Comparison of ENCODE assay signal across 8 cellular contexts in the genomic region with DNA sequence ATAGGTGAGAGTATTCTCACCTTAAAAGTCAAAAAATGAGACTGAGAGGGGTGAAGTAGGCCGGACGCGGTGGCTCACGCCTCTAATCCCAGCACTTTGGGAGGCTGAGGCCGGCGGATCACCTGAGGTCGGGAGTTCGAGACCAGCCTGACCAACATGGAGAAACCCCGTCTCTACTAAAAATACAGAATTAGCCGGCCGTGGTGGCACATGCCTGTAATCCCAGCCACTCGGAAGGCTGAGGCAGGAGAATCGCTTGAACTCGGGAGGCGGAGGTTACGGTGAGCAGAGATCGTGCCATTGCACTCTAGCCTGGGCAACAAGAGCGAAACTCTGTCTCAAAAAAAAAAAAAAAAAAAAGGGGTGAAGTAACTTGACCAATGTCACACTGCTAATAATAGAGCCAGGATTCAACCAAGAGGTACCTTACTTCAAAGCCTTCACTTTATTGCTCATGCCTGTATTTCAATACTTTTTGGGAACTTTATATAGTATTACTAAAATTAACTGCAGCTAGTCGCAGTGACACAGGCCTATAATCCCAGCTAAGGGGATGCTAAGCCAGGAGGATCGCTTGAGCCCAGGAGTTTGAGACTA. TPM values are rescaled to one million over a fixed set of nuclear protein-coding genes. Genes with fewer than 3 reads are reported as not detected.
DNase-seq lines count a peak whose midpoint lies in the region; ATAC-seq and TF ChIP-seq lines count a peak whose summit lies in the region.
"Not testable (repeated sequence)": the region's sequence is repeated elsewhere in the genome, so short reads cannot be mapped to it uniquely, and the experiment has no call there.

No MANE protein-coding gene starts in this region.

- H3K36me3 Mint-ChIP-seq in activated naive CD4-positive, alpha-beta T cell treated with anti-CD3 and anti-CD28 coated beads, Interleukin-2, amount 50 U/mL, for 24 hours, result not testable (repeated sequence)
- peaks cover 0 to 16% (median 0%) of the 10 kb centered on the region in 5 donors for H3K36me3 Mint-ChIP-seq in naive thymus-derived CD4-positive, alpha-beta T cell

- not testable (repeated sequence) for TF ChIP-seq CTCF in AG04450 (IDR thresholded peaks at IDR 0.05; ENCODE audit: low read depth, low read length); HCT116 (IDR thresholded peaks at IDR 0.05 in 2 of 3, conservative IDR thresholded peaks at IDR 0.05 in 1 of 3; ENCODE audit: borderline replicate concordance in 1 of 3, insufficient read depth in 1 of 3, low read depth in 2 of 3, low read length in 2 of 3); hepatocyte (IDR thresholded peaks at IDR 0.05; ENCODE audit: poor library complexity)

- peak overlapping the region; percentile 83 for H3K4me2 ChIP-seq in HCT116 (ENCODE audit: low read length)
- peak overlapping the region; percentile 78 for H3K4me2 ChIP-seq in hepatocyte

- H3K27ac Mint-ChIP-seq in activated naive CD4-positive, alpha-beta T cell treated with anti-CD3 and anti-CD28 coated beads, Interleukin-2, amount 50 U/mL, for 24 hours, result peak overlapping the region; percentile 27
- H3K27ac Mint-ChIP-seq in naive thymus-derived CD4-positive, alpha-beta T cell, result peak overlapping the region in 8 of 9 donors; percentile 96 to 100 (median 99)

- not testable (repeated sequence) for H4K20me1 ChIP-seq in HCT116 (ENCODE audit: insufficient read depth); hepatocyte (ENCODE audit: insufficient read depth, poor library complexity, severe bottlenecking)

- BruUV-seq in HCT116 (replicated peaks; lab: Mats Ljungman, UMichigan), result not testable (repeated sequence)

- TF ChIP-seq POLR2A in HCT116 (IDR thresholded peaks at IDR 0.05; ENCODE audit: borderline replicate concordance, extremely low read depth, insufficient read depth, insufficient read length), result not testable (repeated sequence)

- CTCF ChIA-PET in AG04450 (lab: Charles Lee), result interaction anchor here (0.9 to 1.2 kb wide), 2 partner anchors 40 to 73 kb away, joined by 6 to 10 read pairs; no protein-coding TSS in a partner anchor
- CTCF ChIA-PET in HCT116 (lab: Charles Lee), result not testable (repeated sequence)
- CTCF ChIA-PET in naive thymus-derived CD4-positive, alpha-beta T cell (lab: Charles Lee), result interaction anchor here (0.6 kb wide), 2 partner anchors 9 to 122 kb away, joined by 4 to 5 read pairs; no protein-coding TSS in a partner anchor

- H3K27ac ChIP-seq in AG04450 (ENCODE audit: low read depth, low read length); HCT116 (ENCODE audit: low read depth, low read length); SJSA1; duodenal mucosa (ENCODE audit: low read depth, low read length): not testable (repeated sequence)
- H3K27ac ChIP-seq in hepatocyte, result peak overlapping the region; percentile 98
- H3K27ac ChIP-seq in naive thymus-derived CD4-positive, alpha-beta T cell (ENCODE audit: low read depth, low read length), result peak overlapping the region; percentile 91
- peak overlapping the region in 7 of 21 experiments; percentile 4 to 98 (median 97) for H3K27ac ChIP-seq in skin epidermis

- TF ChIP-seq RAD21 in HCT116 (IDR thresholded peaks at IDR 0.05; ENCODE audit: low read depth), result not testable (repeated sequence)

- H3K36me3 ChIP-seq in HCT116 (ENCODE audit: control insufficient read depth in 1 of 2, insufficient read depth in 2 of 2, low read length in 2 of 2); SJSA1; duodenal mucosa (ENCODE audit: control insufficient read depth in 1 of 2, insufficient read depth in 2 of 2, low read length in 2 of 2); hepatocyte (replicated peaks; ENCODE audit: insufficient read depth, low read depth); naive thymus-derived CD4-positive, alpha-beta T cell (ENCODE audit: control insufficient read depth in 2 of 3, insufficient read depth in 3 of 3, low read length in 3 of 3): not testable (repeated sequence)

- POLR2A ChIA-PET in AG04450 (lab: Yijun Ruan, JAX), result interaction anchor here (0.7 to 3.2 kb wide), 5 partner anchors 9 to 131 kb away, joined by 3 to 30 read pairs (median 7); a partner anchor contains a TSS
- POLR2A ChIA-PET in HCT116 (lab: Charles Lee), result interaction anchor here (0.7 to 1.0 kb wide), 3 partner anchors 11 to 434 kb away, joined by 3 read pairs; no protein-coding TSS in a partner anchor
- POLR2A ChIA-PET in naive thymus-derived CD4-positive, alpha-beta T cell (lab: Charles Lee), result interaction anchor here (0.6 to 9.6 kb wide), 8 partner anchors 9 to 1300 kb away, joined by 3 to 148 read pairs (median 4); a partner anchor contains a TSS

- peak overlapping the region; percentile 93 for H3K9ac ChIP-seq in HCT116 (ENCODE audit: low read length)
- peak overlapping the region; percentile 97 to 100 for H3K9ac ChIP-seq in duodenal mucosa (ENCODE audit: low read depth in 1 of 2, low read length in 2 of 2)

- not testable (repeated sequence) for H3K9me3 Mint-ChIP-seq in activated naive CD4-positive, alpha-beta T cell treated with anti-CD3 and anti-CD28 coated beads, Interleukin-2, amount 50 U/mL, for 24 hours; naive thymus-derived CD4-positive, alpha-beta T cell

- RAD21 ChIA-PET in HCT116 (lab: Charles Lee; ENCODE audit: low non-redundant PET in 1 of 2, low total read pairs in 2 of 2, uncharacterized antibody in 2 of 2, unreplicated experiment in 2 of 2), result not testable (repeated sequence)

- H3K4me3 Mint-ChIP-seq in activated naive CD4-positive, alpha-beta T cell treated with anti-CD3 and anti-CD28 coated beads, Interleukin-2, amount 50 U/mL, for 24 hours, result peak overlapping the region; percentile 98
- peak overlapping the region; percentile 93 to 100 (median 100) for H3K4me3 Mint-ChIP-seq in naive thymus-derived CD4-positive, alpha-beta T cell

- intact Hi-C loops in HCT116 (cut with micrococcal nuclease), result not testable (repeated sequence)
- intact Hi-C loops in naive thymus-derived CD4-positive, alpha-beta T cell (cut with micrococcal nuclease), result loop anchor here (2.0 kb wide), 3 partner anchors 17 to 265 kb away; a partner anchor contains a TSS

- peak overlapping the region; percentile 99 for H3K4me3 ChIP-seq in AG04450 (ENCODE audit: low read depth, low read length)
- peak overlapping the region; percentile 89 to 99 for H3K4me3 ChIP-seq in HCT116 (replicated peaks in 1 of 2; ENCODE audit: low read depth in 1 of 2, low read length in 2 of 2)
- peak overlapping the region; percentile 69 for H3K4me3 ChIP-seq in SJSA1
- H3K4me3 ChIP-seq in duodenal mucosa (ENCODE audit: low read depth in 1 of 2, low read length in 2 of 2), result peak overlapping the region; percentile 81 to 99
- H3K4me3 ChIP-seq in hepatocyte, result peak overlapping the region; percentile 69
- H3K4me3 ChIP-seq in naive thymus-derived CD4-positive, alpha-beta T cell (ENCODE audit: low read length), result not testable (repeated sequence)
- peak overlapping the region in 6 of 7 experiments; percentile 62 to 98 (median 88) for H3K4me3 ChIP-seq in skin epidermis

- not testable (repeated sequence) for H3K9me2 ChIP-seq in HCT116 (ENCODE audit: insufficient read depth); hepatocyte (replicated peaks; ENCODE audit: insufficient read depth)

- not testable (repeated sequence) for H3K27me3 Mint-ChIP-seq in activated naive CD4-positive, alpha-beta T cell treated with anti-CD3 and anti-CD28 coated beads, Interleukin-2, amount 50 U/mL, for 24 hours; naive thymus-derived CD4-positive, alpha-beta T cell

- not testable (repeated sequence) for ATAC-seq in HCT116; naive thymus-derived CD4-positive, alpha-beta T cell

- H3K4me1 ChIP-seq in HCT116 (ENCODE audit: control insufficient read depth in 1 of 2, insufficient read depth in 2 of 2, low read length in 2 of 2) (peaks cover 7 to 15% of the 10 kb centered on the region in 2 experiments), SJSA1 (replicated peaks) (peaks cover 17% of the 10 kb centered on the region), duodenal mucosa (ENCODE audit: control insufficient read depth in 1 of 2, insufficient read depth in 2 of 2, low read length in 2 of 2) (peaks cover 22 to 23% of the 10 kb centered on the region in 2 donors), hepatocyte (ENCODE audit: insufficient read depth) (peaks cover 28% of the 10 kb centered on the region)
- peaks cover 25 to 30% of the 10 kb centered on the region in 2 donors for H3K4me1 ChIP-seq in naive thymus-derived CD4-positive, alpha-beta T cell (ENCODE audit: control insufficient read depth in 2 of 2, insufficient read depth in 2 of 2, low read length in 2 of 2)

- peaks cover 81% of the 10 kb centered on the region for H3K79me2 ChIP-seq in HCT116 (ENCODE audit: insufficient read depth, low read length)
- peaks cover 79% of the 10 kb centered on the region for H3K79me2 ChIP-seq in hepatocyte

- peaks cover 52% of the 10 kb centered on the region for H3K4me1 Mint-ChIP-seq in activated naive CD4-positive, alpha-beta T cell treated with anti-CD3 and anti-CD28 coated beads, Interleukin-2, amount 50 U/mL, for 24 hours
- H3K4me1 Mint-ChIP-seq in naive thymus-derived CD4-positive, alpha-beta T cell, result peaks cover 32 to 65% (median 59%) of the 10 kb centered on the region in 7 donors

- H3K27me3 ChIP-seq in AG04450 (ENCODE audit: control insufficient read depth, insufficient read depth, low read length); HCT116 (ENCODE audit: insufficient read depth, low read length); SJSA1 (replicated peaks); duodenal mucosa (ENCODE audit: control insufficient read depth in 1 of 2, insufficient read depth in 2 of 2, low read length in 2 of 2); hepatocyte; naive thymus-derived CD4-positive, alpha-beta T cell (ENCODE audit: control insufficient read depth in 2 of 2, insufficient read depth in 2 of 2, low read length in 2 of 2): not testable (repeated sequence)

- not testable (repeated sequence) for DNase-seq in AG04450 (ENCODE audit: low read depth, low spot score); HCT116 (ENCODE audit: low read depth, low spot score); SJSA1 (ENCODE audit: low read depth in 1 of 2, low spot score in 2 of 2); hepatocyte (ENCODE audit: low spot score); naive thymus-derived CD4-positive, alpha-beta T cell

- WGBS in hepatocyte (ENCODE audit: low lambda C conversion rate, missing lambda C conversion rate), result 39% methylated on average over 19 of the region's 20 CpGs

- not testable (repeated sequence) for H2AFZ ChIP-seq in HCT116 (ENCODE audit: low read depth, low read length, poor library complexity, severe bottlenecking)
- H2AFZ ChIP-seq in hepatocyte, result peak overlapping the region; percentile 36

- H3K9me3 ChIP-seq in AG04450 (ENCODE audit: control insufficient read depth, insufficient read depth, low read length); HCT116 (ENCODE audit: control insufficient read depth in 1 of 2, insufficient read depth in 1 of 2, low read depth in 1 of 2, low read length in 2 of 2); SJSA1 (replicated peaks); duodenal mucosa (ENCODE audit: control insufficient read depth in 1 of 2, low read length in 2 of 2); hepatocyte (ENCODE audit: low read depth); naive thymus-derived CD4-positive, alpha-beta T cell (ENCODE audit: control insufficient read depth in 2 of 3, low read length in 3 of 3): not testable (repeated sequence)

RNA-seq across cellular contexts. Expression of a gene that starts 1.7 kb away (rescaled TPM):
- 99.6 and 142 TPM in 2 replicates for polyA plus RNA-seq in AG04450 (2011; rRNA removed)
- polyA minus RNA-seq in AG04450 (2011; rRNA and poly(A)+ RNA removed), result 45.9 and 81.2 TPM in 2 replicates
- 72.7 TPM for total RNA-seq in HCT116 (2021; ENCODE audit: unreplicated experiment)
- polyA plus RNA-seq in HCT116 (2012), result 24.2 and 28.3 TPM in 2 replicates
- total RNA-seq in SJSA1 (2014; rRNA removed; shearing (Covaris generic)), result 54.6 and 78.3 TPM in 2 replicates
- 113 and 116 TPM in 2 replicates for total RNA-seq in hepatocyte
- polyA plus RNA-seq in hepatocyte, result 50.4 and 58.3 TPM in 2 replicates
- total RNA-seq in naive thymus-derived CD4-positive, alpha-beta T cell, result 10 to 100 TPM; 17.8 to 54.8 (median 35.0) TPM
- 10 to 100 TPM; 23.8 to 27.4 TPM for polyA plus RNA-seq in naive thymus-derived CD4-positive, alpha-beta T cell

RNA-seq across cellular contexts. Expression of a gene that starts 52.8 kb away (rescaled TPM):
- polyA plus RNA-seq in AG04450 (2011; rRNA removed), result 139 and 179 TPM in 2 replicates
- 78.9 and 109 TPM in 2 replicates for polyA minus RNA-seq in AG04450 (2011; rRNA and poly(A)+ RNA removed)
- total RNA-seq in HCT116 (2021; ENCODE audit: unreplicated experiment), result 153 TPM
- 52.1 and 57.9 TPM in 2 replicates for polyA plus RNA-seq in HCT116 (2012)
- total RNA-seq in SJSA1 (2014; rRNA removed; shearing (Covaris generic)), result 116 and 129 TPM in 2 replicates
- total RNA-seq in hepatocyte, result 176 and 181 TPM in 2 replicates
- 85.2 and 86.0 TPM in 2 replicates for polyA plus RNA-seq in hepatocyte
- 100 to 1,000 TPM; 161 to 299 (median 167) TPM for total RNA-seq in naive thymus-derived CD4-positive, alpha-beta T cell
- polyA plus RNA-seq in naive thymus-derived CD4-positive, alpha-beta T cell, result 100 to 1,000 TPM; 115 TPM
